ENCODE assay signal across 1 cellular context in the genomic region with DNA sequence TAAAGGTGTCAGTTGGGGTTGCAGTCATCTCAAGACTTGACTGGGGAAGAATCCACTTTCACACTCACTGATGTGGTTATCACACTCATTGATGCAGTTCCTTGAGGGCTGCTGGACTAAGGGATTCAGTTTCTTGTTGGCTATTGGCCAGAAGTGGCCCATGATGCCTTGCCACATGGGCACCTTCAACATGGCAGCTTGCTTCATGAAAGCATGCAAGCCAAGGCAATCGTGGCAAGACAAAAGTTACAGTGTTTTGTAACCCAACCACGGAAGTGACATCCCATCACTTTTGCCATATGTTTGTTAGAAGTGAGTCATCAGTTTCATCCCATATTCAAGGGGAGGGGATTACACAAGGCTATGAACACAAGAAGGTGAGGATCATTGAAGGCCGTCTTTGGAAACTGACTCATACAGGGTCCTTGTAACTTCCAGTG.
TF ChIP-seq lines count a peak whose summit lies in the region.

No MANE protein-coding gene starts in this region.

TF ChIP-seq in GM12878, 131 proteins besides CTCF, POLR2A, EP300 and RAD21 (continued from another document and continues in another):
- no peak for TF ChIP-seq MXI1 (IDR thresholded peaks at IDR 0.05; ENCODE audit: low read depth, low read length)
- no peak for TF ChIP-seq KDM1A (IDR thresholded peaks at IDR 0.05; ENCODE audit: borderline replicate concordance)
- TF ChIP-seq, protein P1, sequence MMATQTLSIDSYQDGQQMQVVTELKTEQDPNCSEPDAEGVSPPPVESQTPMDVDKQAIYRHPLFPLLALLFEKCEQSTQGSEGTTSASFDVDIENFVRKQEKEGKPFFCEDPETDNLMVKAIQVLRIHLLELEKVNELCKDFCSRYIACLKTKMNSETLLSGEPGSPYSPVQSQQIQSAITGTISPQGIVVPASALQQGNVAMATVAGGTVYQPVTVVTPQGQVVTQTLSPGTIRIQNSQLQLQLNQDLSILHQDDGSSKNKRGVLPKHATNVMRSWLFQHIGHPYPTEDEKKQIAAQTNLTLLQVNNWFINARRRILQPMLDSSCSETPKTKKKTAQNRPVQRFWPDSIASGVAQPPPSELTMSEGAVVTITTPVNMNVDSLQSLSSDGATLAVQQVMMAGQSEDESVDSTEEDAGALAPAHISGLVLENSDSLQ (IDR thresholded peaks at IDR 0.05), result no peak
- TF ChIP-seq, protein P2, sequence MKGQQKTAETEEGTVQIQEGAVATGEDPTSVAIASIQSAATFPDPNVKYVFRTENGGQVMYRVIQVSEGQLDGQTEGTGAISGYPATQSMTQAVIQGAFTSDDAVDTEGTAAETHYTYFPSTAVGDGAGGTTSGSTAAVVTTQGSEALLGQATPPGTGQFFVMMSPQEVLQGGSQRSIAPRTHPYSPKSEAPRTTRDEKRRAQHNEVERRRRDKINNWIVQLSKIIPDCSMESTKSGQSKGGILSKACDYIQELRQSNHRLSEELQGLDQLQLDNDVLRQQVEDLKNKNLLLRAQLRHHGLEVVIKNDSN (IDR thresholded peaks at IDR 0.05; ENCODE audit: borderline replicate concordance, extremely low read length, insufficient read depth, low read depth, low read length), result no peak
- peak; percentile 51; the same call in 1 of the 2 replicates for TF ChIP-seq FOXM1 (IDR thresholded peaks at IDR 0.05; ENCODE audit: low read depth, low read length)
- TF ChIP-seq PML (IDR thresholded peaks at IDR 0.05; ENCODE audit: low read length), result no peak
- no peak for TF ChIP-seq CHD4 (IDR thresholded peaks at IDR 0.05)
- TF ChIP-seq SRF (IDR thresholded peaks at IDR 0.05; ENCODE audit: low read depth in 2 of 2, low read length in 2 of 2), result no peak
- TF ChIP-seq ZNF384 (IDR thresholded peaks at IDR 0.05; ENCODE audit: borderline replicate concordance, low read depth, low read length), result no peak
- TF ChIP-seq SREBF2 (IDR thresholded peaks at IDR 0.05; ENCODE audit: low read length), result no peak
- TF ChIP-seq, protein P3, sequence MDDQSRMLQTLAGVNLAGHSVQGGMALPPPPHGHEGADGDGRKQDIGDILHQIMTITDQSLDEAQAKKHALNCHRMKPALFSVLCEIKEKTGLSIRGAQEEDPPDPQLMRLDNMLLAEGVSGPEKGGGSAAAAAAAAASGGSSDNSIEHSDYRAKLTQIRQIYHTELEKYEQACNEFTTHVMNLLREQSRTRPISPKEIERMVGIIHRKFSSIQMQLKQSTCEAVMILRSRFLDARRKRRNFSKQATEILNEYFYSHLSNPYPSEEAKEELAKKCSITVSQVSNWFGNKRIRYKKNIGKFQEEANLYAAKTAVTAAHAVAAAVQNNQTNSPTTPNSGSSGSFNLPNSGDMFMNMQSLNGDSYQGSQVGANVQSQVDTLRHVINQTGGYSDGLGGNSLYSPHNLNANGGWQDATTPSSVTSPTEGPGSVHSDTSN (IDR thresholded peaks at IDR 0.05; ENCODE audit: insufficient replicate concordance, low read depth, low read length), result no peak
- TF ChIP-seq, protein P4, sequence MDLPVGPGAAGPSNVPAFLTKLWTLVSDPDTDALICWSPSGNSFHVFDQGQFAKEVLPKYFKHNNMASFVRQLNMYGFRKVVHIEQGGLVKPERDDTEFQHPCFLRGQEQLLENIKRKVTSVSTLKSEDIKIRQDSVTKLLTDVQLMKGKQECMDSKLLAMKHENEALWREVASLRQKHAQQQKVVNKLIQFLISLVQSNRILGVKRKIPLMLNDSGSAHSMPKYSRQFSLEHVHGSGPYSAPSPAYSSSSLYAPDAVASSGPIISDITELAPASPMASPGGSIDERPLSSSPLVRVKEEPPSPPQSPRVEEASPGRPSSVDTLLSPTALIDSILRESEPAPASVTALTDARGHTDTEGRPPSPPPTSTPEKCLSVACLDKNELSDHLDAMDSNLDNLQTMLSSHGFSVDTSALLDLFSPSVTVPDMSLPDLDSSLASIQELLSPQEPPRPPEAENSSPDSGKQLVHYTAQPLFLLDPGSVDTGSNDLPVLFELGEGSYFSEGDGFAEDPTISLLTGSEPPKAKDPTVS (IDR thresholded peaks at IDR 0.05; ENCODE audit: low read depth, low read length), result no peak
- TF ChIP-seq, protein P5, sequence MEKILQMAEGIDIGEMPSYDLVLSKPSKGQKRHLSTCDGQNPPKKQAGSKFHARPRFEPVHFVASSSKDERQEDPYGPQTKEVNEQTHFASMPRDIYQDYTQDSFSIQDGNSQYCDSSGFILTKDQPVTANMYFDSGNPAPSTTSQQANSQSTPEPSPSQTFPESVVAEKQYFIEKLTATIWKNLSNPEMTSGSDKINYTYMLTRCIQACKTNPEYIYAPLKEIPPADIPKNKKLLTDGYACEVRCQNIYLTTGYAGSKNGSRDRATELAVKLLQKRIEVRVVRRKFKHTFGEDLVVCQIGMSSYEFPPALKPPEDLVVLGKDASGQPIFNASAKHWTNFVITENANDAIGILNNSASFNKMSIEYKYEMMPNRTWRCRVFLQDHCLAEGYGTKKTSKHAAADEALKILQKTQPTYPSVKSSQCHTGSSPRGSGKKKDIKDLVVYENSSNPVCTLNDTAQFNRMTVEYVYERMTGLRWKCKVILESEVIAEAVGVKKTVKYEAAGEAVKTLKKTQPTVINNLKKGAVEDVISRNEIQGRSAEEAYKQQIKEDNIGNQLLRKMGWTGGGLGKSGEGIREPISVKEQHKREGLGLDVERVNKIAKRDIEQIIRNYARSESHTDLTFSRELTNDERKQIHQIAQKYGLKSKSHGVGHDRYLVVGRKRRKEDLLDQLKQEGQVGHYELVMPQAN (conservative IDR thresholded peaks at IDR 0.05), result no peak
- TF ChIP-seq JUND (IDR thresholded peaks at IDR 0.05; ENCODE audit: low read depth, low read length), result no peak
- TF ChIP-seq MYC (IDR thresholded peaks at IDR 0.05; ENCODE audit: insufficient read depth, insufficient read length, insufficient replicate concordance, low read length, severe bottlenecking), result no peak
- TF ChIP-seq, protein P6, sequence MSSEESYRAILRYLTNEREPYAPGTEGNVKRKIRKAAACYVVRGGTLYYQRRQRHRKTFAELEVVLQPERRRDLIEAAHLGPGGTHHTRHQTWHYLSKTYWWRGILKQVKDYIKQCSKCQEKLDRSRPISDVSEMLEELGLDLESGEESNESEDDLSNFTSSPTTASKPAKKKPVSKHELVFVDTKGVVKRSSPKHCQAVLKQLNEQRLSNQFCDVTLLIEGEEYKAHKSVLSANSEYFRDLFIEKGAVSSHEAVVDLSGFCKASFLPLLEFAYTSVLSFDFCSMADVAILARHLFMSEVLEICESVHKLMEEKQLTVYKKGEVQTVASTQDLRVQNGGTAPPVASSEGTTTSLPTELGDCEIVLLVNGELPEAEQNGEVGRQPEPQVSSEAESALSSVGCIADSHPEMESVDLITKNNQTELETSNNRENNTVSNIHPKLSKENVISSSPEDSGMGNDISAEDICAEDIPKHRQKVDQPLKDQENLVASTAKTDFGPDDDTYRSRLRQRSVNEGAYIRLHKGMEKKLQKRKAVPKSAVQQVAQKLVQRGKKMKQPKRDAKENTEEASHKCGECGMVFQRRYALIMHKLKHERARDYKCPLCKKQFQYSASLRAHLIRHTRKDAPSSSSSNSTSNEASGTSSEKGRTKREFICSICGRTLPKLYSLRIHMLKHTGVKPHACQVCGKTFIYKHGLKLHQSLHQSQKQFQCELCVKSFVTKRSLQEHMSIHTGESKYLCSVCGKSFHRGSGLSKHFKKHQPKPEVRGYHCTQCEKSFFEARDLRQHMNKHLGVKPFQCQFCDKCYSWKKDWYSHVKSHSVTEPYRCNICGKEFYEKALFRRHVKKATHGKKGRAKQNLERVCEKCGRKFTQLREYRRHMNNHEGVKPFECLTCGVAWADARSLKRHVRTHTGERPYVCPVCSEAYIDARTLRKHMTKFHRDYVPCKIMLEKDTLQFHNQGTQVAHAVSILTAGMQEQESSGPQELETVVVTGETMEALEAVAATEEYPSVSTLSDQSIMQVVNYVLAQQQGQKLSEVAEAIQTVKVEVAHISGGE (CRISPR knock-in tag; IDR thresholded peaks at IDR 0.05), result no peak
- peak; percentile 98 for TF ChIP-seq RUNX3 (IDR thresholded peaks at IDR 0.05; ENCODE audit: low read length)
- TF ChIP-seq, protein P7, sequence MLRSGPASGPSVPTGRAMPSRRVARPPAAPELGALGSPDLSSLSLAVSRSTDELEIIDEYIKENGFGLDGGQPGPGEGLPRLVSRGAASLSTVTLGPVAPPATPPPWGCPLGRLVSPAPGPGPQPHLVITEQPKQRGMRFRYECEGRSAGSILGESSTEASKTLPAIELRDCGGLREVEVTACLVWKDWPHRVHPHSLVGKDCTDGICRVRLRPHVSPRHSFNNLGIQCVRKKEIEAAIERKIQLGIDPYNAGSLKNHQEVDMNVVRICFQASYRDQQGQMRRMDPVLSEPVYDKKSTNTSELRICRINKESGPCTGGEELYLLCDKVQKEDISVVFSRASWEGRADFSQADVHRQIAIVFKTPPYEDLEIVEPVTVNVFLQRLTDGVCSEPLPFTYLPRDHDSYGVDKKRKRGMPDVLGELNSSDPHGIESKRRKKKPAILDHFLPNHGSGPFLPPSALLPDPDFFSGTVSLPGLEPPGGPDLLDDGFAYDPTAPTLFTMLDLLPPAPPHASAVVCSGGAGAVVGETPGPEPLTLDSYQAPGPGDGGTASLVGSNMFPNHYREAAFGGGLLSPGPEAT (IDR thresholded peaks at IDR 0.05; ENCODE audit: low read depth), result no peak
- TF ChIP-seq SP1 (IDR thresholded peaks at IDR 0.05; ENCODE audit: low read depth, low read length), result no peak
- 0 out of 2 replicates have a peak, but pooled peaks have one; percentile 12 for TF ChIP-seq TCF12 (IDR thresholded peaks at IDR 0.05; ENCODE audit: low read depth, low read length)
- TF ChIP-seq GABPA (IDR thresholded peaks at IDR 0.05; ENCODE audit: low read depth), result no peak
- no peak for TF ChIP-seq CHD1 (IDR thresholded peaks at IDR 0.05; ENCODE audit: low read depth, low read length)
- TF ChIP-seq NFIC (IDR thresholded peaks at IDR 0.05; ENCODE audit: low read depth, low read length), result peak; percentile 73
- no peak for TF ChIP-seq MYB (IDR thresholded peaks at IDR 0.05; ENCODE audit: borderline replicate concordance, low read depth, low read length)
- TF ChIP-seq STAT1 (conservative IDR thresholded peaks at IDR 0.05), result no peak
- TF ChIP-seq, protein P8, sequence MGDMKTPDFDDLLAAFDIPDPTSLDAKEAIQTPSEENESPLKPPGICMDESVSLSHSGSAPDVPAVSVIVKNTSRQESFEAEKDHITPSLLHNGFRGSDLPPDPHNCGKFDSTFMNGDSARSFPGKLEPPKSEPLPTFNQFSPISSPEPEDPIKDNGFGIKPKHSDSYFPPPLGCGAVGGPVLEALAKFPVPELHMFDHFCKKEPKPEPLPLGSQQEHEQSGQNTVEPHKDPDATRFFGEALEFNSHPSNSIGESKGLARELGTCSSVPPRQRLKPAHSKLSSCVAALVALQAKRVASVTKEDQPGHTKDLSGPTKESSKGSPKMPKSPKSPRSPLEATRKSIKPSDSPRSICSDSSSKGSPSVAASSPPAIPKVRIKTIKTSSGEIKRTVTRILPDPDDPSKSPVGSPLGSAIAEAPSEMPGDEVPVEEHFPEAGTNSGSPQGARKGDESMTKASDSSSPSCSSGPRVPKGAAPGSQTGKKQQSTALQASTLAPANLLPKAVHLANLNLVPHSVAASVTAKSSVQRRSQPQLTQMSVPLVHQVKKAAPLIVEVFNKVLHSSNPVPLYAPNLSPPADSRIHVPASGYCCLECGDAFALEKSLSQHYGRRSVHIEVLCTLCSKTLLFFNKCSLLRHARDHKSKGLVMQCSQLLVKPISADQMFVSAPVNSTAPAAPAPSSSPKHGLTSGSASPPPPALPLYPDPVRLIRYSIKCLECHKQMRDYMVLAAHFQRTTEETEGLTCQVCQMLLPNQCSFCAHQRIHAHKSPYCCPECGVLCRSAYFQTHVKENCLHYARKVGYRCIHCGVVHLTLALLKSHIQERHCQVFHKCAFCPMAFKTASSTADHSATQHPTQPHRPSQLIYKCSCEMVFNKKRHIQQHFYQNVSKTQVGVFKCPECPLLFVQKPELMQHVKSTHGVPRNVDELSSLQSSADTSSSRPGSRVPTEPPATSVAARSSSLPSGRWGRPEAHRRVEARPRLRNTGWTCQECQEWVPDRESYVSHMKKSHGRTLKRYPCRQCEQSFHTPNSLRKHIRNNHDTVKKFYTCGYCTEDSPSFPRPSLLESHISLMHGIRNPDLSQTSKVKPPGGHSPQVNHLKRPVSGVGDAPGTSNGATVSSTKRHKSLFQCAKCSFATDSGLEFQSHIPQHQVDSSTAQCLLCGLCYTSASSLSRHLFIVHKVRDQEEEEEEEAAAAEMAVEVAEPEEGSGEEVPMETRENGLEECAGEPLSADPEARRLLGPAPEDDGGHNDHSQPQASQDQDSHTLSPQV (IDR thresholded peaks at IDR 0.05), result no peak
- TF ChIP-seq RB1 (IDR thresholded peaks at IDR 0.05; ENCODE audit: borderline replicate concordance), result no peak
- no peak for TF ChIP-seq NFYA (IDR thresholded peaks at IDR 0.05; ENCODE audit: borderline replicate concordance, low read depth, low read length)
- TF ChIP-seq HDAC6 (IDR thresholded peaks at IDR 0.05; ENCODE audit: unreplicated experiment), result no peak
- TF ChIP-seq, protein P9, sequence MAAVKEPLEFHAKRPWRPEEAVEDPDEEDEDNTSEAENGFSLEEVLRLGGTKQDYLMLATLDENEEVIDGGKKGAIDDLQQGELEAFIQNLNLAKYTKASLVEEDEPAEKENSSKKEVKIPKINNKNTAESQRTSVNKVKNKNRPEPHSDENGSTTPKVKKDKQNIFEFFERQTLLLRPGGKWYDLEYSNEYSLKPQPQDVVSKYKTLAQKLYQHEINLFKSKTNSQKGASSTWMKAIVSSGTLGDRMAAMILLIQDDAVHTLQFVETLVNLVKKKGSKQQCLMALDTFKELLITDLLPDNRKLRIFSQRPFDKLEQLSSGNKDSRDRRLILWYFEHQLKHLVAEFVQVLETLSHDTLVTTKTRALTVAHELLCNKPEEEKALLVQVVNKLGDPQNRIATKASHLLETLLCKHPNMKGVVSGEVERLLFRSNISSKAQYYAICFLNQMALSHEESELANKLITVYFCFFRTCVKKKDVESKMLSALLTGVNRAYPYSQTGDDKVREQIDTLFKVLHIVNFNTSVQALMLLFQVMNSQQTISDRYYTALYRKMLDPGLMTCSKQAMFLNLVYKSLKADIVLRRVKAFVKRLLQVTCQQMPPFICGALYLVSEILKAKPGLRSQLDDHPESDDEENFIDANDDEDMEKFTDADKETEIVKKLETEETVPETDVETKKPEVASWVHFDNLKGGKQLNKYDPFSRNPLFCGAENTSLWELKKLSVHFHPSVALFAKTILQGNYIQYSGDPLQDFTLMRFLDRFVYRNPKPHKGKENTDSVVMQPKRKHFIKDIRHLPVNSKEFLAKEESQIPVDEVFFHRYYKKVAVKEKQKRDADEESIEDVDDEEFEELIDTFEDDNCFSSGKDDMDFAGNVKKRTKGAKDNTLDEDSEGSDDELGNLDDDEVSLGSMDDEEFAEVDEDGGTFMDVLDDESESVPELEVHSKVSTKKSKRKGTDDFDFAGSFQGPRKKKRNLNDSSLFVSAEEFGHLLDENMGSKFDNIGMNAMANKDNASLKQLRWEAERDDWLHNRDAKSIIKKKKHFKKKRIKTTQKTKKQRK (IDR thresholded peaks at IDR 0.05; ENCODE audit: low read depth, low read length), result no peak
- TF ChIP-seq, protein P10, sequence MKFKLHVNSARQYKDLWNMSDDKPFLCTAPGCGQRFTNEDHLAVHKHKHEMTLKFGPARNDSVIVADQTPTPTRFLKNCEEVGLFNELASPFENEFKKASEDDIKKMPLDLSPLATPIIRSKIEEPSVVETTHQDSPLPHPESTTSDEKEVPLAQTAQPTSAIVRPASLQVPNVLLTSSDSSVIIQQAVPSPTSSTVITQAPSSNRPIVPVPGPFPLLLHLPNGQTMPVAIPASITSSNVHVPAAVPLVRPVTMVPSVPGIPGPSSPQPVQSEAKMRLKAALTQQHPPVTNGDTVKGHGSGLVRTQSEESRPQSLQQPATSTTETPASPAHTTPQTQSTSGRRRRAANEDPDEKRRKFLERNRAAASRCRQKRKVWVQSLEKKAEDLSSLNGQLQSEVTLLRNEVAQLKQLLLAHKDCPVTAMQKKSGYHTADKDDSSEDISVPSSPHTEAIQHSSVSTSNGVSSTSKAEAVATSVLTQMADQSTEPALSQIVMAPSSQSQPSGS (IDR thresholded peaks at IDR 0.05; ENCODE audit: low read length), result peak; percentile 94
- no peak for TF ChIP-seq SMAD1 (IDR thresholded peaks at IDR 0.05; ENCODE audit: low read depth, partially characterized antibody)
- no peak for TF ChIP-seq ASH2L (IDR thresholded peaks at IDR 0.05; ENCODE audit: borderline replicate concordance, low read depth)
- TF ChIP-seq POLR2AphosphoS5 (IDR thresholded peaks at IDR 0.05; ENCODE audit: low read length), result no peak
- TF ChIP-seq TCF3 (IDR thresholded peaks at IDR 0.05; ENCODE audit: borderline replicate concordance, insufficient read depth, low read depth, low read length), result no peak
